8 cellular contexts compared by ENCODE assay signal in genomic region chr6:33424855-33425667, GRCh38. TPM values are rescaled to one million over a fixed set of nuclear protein-coding genes. Genes with fewer than 3 reads are reported as not detected.
A peak's percentile ranks its signal among the peaks of the same experiment; 100 is the strongest.
DNase-seq lines count a peak whose midpoint lies in the region; ATAC-seq, FAIRE-seq and TF ChIP-seq lines count a peak whose summit lies in the region.

No MANE protein-coding gene starts in this region.

- H3K4me1 ChIP-seq in mesenchymal stem cell (ENCODE audit: control insufficient read depth, insufficient read depth, low read depth, low read length) (peaks cover 32% of the 10 kb centered on the region), vagina (peaks cover 51% of the 10 kb centered on the region)

- H3K4me3 Mint-ChIP-seq in activated naive CD4-positive, alpha-beta T cell treated with anti-CD3 and anti-CD28 coated beads, Interleukin-2, amount 10 ng/mL, durations not matched to agents 7 days and 5 days = peak overlapping the region; percentile 93
- H3K4me3 Mint-ChIP-seq in MCF 10A (ENCODE audit: unreplicated experiment) = peak overlapping the region; percentile 97

- FAIRE-seq in D721Med (lab: Jason Lieb, UNC) = no peak

- H3K14ac ChIP-seq in mesenchymal stem cell (ENCODE audit: low read length in 2 of 2) = peak overlapping the region in 1 of 2 experiments; percentile 87

- H3K9ac ChIP-seq in mesenchymal stem cell (ENCODE audit: low read length) = peak overlapping the region; percentile 87

- peak overlapping the region; percentile 52 for H4K91ac ChIP-seq in mesenchymal stem cell (ENCODE audit: low read length)

- H2BK5ac ChIP-seq in mesenchymal stem cell (ENCODE audit: low read depth, low read length, poor library complexity, severe bottlenecking) = no peak overlapping the region

- peaks cover 8% of the 10 kb centered on the region for H3K36me3 Mint-ChIP-seq in activated naive CD4-positive, alpha-beta T cell treated with anti-CD3 and anti-CD28 coated beads, Interleukin-2, amount 10 ng/mL, durations not matched to agents 7 days and 5 days
- no peaks in the 10 kb centered on the region for H3K36me3 Mint-ChIP-seq in MCF 10A (ENCODE audit: insufficient read depth, unreplicated experiment)

- peaks cover 20% of the 10 kb centered on the region for H3K79me1 ChIP-seq in mesenchymal stem cell (replicated peaks; ENCODE audit: low read length, poor library complexity, severe bottlenecking)

- H3K27me3 Mint-ChIP-seq in activated naive CD4-positive, alpha-beta T cell treated with anti-CD3 and anti-CD28 coated beads, Interleukin-2, amount 10 ng/mL, durations not matched to agents 7 days and 5 days = peaks cover 17% of the 10 kb centered on the region
- H3K27me3 Mint-ChIP-seq in MCF 10A (ENCODE audit: insufficient read depth, unreplicated experiment) = no peaks in the 10 kb centered on the region

- CTCF ChIA-PET in activated naive CD4-positive, alpha-beta T cell treated with anti-CD3 and anti-CD28 coated beads, Interleukin-2, amount 10 ng/mL, durations not matched to agents 7 days and 5 days (lab: Charles Lee) = interaction anchor here (1.3 to 1.9 kb wide), 4 partner anchors 34 to 276 kb away, joined by 4 to 10 read pairs (median 5); partner anchors contain the start of gene B3GALT4
- CTCF ChIA-PET in MCF 10A (lab: Yijun Ruan, JAX) = interaction anchor here (0.6 to 1.3 kb wide), 10 partner anchors 11 to 143 kb away, joined by 3 to 6 read pairs (median 4); no protein-coding TSS in a partner anchor

- H2BK120ac ChIP-seq in mesenchymal stem cell (ENCODE audit: low read depth, low read length) = no peak overlapping the region

- peak overlapping the region; percentile 81 for H3K27ac ChIP-seq in mesenchymal stem cell (ENCODE audit: low read length, poor library complexity, severe bottlenecking)
- H3K27ac ChIP-seq in vagina = peak overlapping the region; percentile 96

- no peak for ATAC-seq in GM21526 (IDR thresholded peaks at IDR 0.05; ENCODE audit: low FRiP score, unreplicated experiment)
- no peak for ATAC-seq in GM19324 (IDR thresholded peaks at IDR 0.05; ENCODE audit: low FRiP score, unreplicated experiment)

- H3K4ac ChIP-seq in mesenchymal stem cell (ENCODE audit: low read depth in 1 of 2, low read length in 2 of 2) = peak overlapping the region; percentile 45 to 70

- H3K4me2 ChIP-seq in mesenchymal stem cell (ENCODE audit: low read length, poor library complexity, severe bottlenecking) = peak overlapping the region; percentile 78

- H3K23ac ChIP-seq in mesenchymal stem cell (ENCODE audit: low read length in 2 of 2) = peak overlapping the region in 1 of 2 experiments; percentile 61

- intact Hi-C loops in MCF 10A (cut with micrococcal nuclease) (loop anchor here (1.0 to 10.0 kb wide), 3 partner anchors 34 to 280 kb away; partner anchors contain the start of genes KIFC1 and RGL2), vagina (cut with DNase I) (no loop called here)

- peak; percentile 30 for DNase-seq in activated naive CD4-positive, alpha-beta T cell treated with anti-CD3 and anti-CD28 coated beads, Interleukin-2, amount 10 ng/mL, durations not matched to agents 7 days and 5 days
- DNase-seq in activated naive CD4-positive, alpha-beta T cell treated with anti-CD3 and anti-CD28 coated beads, Interleukin-2, amount 50 U/mL, for 16 hours = no peak
- DNase-seq in MCF 10A (ENCODE audit: unreplicated experiment) = no peak
- no peak for DNase-seq in mesenchymal stem cell
- DNase-seq in vagina (ENCODE audit: extremely low spot score in 2 of 2) = no peak
- DNase-seq in D721Med (ENCODE audit: insufficient read length, low spot score) = no peak

- H2BK15ac ChIP-seq in mesenchymal stem cell (ENCODE audit: low read depth, poor library complexity, severe bottlenecking) = peak overlapping the region; percentile 87

- 23% methylated on average over 12 of the region's 12 CpGs for WGBS in mesenchymal stem cell

- H3K4me1 Mint-ChIP-seq in activated naive CD4-positive, alpha-beta T cell treated with anti-CD3 and anti-CD28 coated beads, Interleukin-2, amount 10 ng/mL, durations not matched to agents 7 days and 5 days = peaks cover 71% of the 10 kb centered on the region
- peaks cover 54% of the 10 kb centered on the region for H3K4me1 Mint-ChIP-seq in MCF 10A (ENCODE audit: insufficient read depth, unreplicated experiment)

- H3K36me3 ChIP-seq in mesenchymal stem cell (ENCODE audit: control insufficient read depth in 1 of 2, insufficient read depth in 2 of 2, low read depth in 1 of 2, low read length in 2 of 2) (peaks cover 12 to 34% of the 10 kb centered on the region in 2 experiments), vagina (no peaks in the 10 kb centered on the region)

- H3K18ac ChIP-seq in mesenchymal stem cell (ENCODE audit: low read depth in 1 of 2, low read length in 2 of 2) = peak overlapping the region; percentile 3 to 90

- H3K27ac Mint-ChIP-seq in activated naive CD4-positive, alpha-beta T cell treated with anti-CD3 and anti-CD28 coated beads, Interleukin-2, amount 10 ng/mL, durations not matched to agents 7 days and 5 days = peak overlapping the region; percentile 91
- H3K27ac Mint-ChIP-seq in MCF 10A (ENCODE audit: low read depth, unreplicated experiment) = peak overlapping the region; percentile 85

- BruUV-seq in MCF 10A (replicated peaks; lab: Mats Ljungman, UMichigan) = TSS peak; percentile 89

- TF ChIP-seq CTCF in MCF 10A (IDR thresholded peaks at IDR 0.05; ENCODE audit: unreplicated experiment) (no peak), vagina (IDR thresholded peaks at IDR 0.05) (no peak), D721Med (IDR thresholded peaks at IDR 0.05; ENCODE audit: insufficient read depth, missing control alignments) (no peak)

- POLR2A ChIA-PET in MCF 10A (lab: Yijun Ruan, JAX) = interaction anchor here (0.5 to 3.2 kb wide), 23 partner anchors 8 to 1690 kb away, joined by 3 to 35 read pairs (median 5); partner anchors contain the start of genes BAK1, CUTA, HSD17B8 and PFDN6

- no peaks in the 10 kb centered on the region for H3K9me3 ChIP-seq in mesenchymal stem cell (ENCODE audit: control insufficient read depth, low read length)
- H3K9me3 ChIP-seq in vagina = no peaks in the 10 kb centered on the region

- peak in 1 of 2 donors; percentile 22 for TF ChIP-seq POLR2A in vagina (IDR thresholded peaks at IDR 0.05)

- H2AK5ac ChIP-seq in mesenchymal stem cell (ENCODE audit: low read length, severe bottlenecking) = peak overlapping the region; percentile 71

- H3K4me3 ChIP-seq in mesenchymal stem cell (ENCODE audit: insufficient read depth in 1 of 2, low read depth in 1 of 2, low read length in 2 of 2) = peak overlapping the region; percentile 60 to 78
- H3K4me3 ChIP-seq in vagina = peak overlapping the region; percentile 63 to 73

- peak overlapping the region; percentile 59 for H4K8ac ChIP-seq in mesenchymal stem cell (ENCODE audit: low read length)

- H3K9me3 Mint-ChIP-seq in activated naive CD4-positive, alpha-beta T cell treated with anti-CD3 and anti-CD28 coated beads, Interleukin-2, amount 10 ng/mL, durations not matched to agents 7 days and 5 days = no peaks in the 10 kb centered on the region
- H3K9me3 Mint-ChIP-seq in MCF 10A (ENCODE audit: unreplicated experiment) = no peaks in the 10 kb centered on the region

- H2AFZ ChIP-seq in mesenchymal stem cell (ENCODE audit: low read depth, low read length) = no peak overlapping the region

- H3K27me3 ChIP-seq in mesenchymal stem cell (ENCODE audit: control insufficient read depth in 1 of 2, insufficient read depth in 1 of 2, low read length in 2 of 2) = no peaks in the 10 kb centered on the region
- no peaks in the 10 kb centered on the region for H3K27me3 ChIP-seq in vagina

- H2BK12ac ChIP-seq in mesenchymal stem cell (ENCODE audit: low read length in 2 of 2) = peak overlapping the region in 1 of 2 experiments; percentile 72

RNA-seq across cellular contexts. Expression of gene SYNGAP1, which starts 5.2 kb away (rescaled TPM):
- total RNA-seq in MCF 10A (2022) = 6.7 and 9.9 TPM in 2 replicates
- polyA plus RNA-seq in mesenchymal stem cell (2013, experiment 1 of 2) = 18.5 TPM
- 19.0 TPM for polyA plus RNA-seq in mesenchymal stem cell (2013, experiment 2 of 2)
- total RNA-seq in vagina = 16.0 TPM

RNA-seq across cellular contexts. Expression of gene CUTA, which starts 7.2 kb away (rescaled TPM):
- total RNA-seq in MCF 10A (2022) (212 and 231 TPM in 2 replicates), vagina (73.2 TPM)
- polyA plus RNA-seq in mesenchymal stem cell (2013, experiment 1 of 2) = 472 TPM
- polyA plus RNA-seq in mesenchymal stem cell (2013, experiment 2 of 2) = 480 TPM

RNA-seq across cellular contexts. Expression of gene PHF1, which starts 14.2 kb away (rescaled TPM):
- 28.9 and 33.9 TPM in 2 replicates for total RNA-seq in MCF 10A (2022)
- polyA plus RNA-seq in mesenchymal stem cell (2013, experiment 1 of 2) = 43.1 TPM
- 40.9 TPM for polyA plus RNA-seq in mesenchymal stem cell (2013, experiment 2 of 2)
- 73.2 TPM for total RNA-seq in vagina

RNA-seq across cellular contexts. Expression of gene ZBTB9, which starts 29.3 kb away (rescaled TPM):
- total RNA-seq in MCF 10A (2022) = 7.5 and 8.3 TPM in 2 replicates
- polyA plus RNA-seq in mesenchymal stem cell (2013, experiment 1 of 2) = 3.6 TPM
- 3.9 TPM for polyA plus RNA-seq in mesenchymal stem cell (2013, experiment 2 of 2)
- total RNA-seq in vagina = 1.5 TPM

RNA-seq across cellular contexts. Expression of gene KIFC1, which starts 33.4 kb away (rescaled TPM):
- total RNA-seq in MCF 10A (2022) = 20.3 and 27.1 TPM in 2 replicates
- polyA plus RNA-seq in mesenchymal stem cell (2013, experiment 1 of 2) = 4.9 TPM
- polyA plus RNA-seq in mesenchymal stem cell (2013, experiment 2 of 2) = 5.1 TPM
- total RNA-seq in vagina = 27.5 TPM
